Comparison of ENCODE assay signal across 1 cellular context in the genomic region with DNA sequence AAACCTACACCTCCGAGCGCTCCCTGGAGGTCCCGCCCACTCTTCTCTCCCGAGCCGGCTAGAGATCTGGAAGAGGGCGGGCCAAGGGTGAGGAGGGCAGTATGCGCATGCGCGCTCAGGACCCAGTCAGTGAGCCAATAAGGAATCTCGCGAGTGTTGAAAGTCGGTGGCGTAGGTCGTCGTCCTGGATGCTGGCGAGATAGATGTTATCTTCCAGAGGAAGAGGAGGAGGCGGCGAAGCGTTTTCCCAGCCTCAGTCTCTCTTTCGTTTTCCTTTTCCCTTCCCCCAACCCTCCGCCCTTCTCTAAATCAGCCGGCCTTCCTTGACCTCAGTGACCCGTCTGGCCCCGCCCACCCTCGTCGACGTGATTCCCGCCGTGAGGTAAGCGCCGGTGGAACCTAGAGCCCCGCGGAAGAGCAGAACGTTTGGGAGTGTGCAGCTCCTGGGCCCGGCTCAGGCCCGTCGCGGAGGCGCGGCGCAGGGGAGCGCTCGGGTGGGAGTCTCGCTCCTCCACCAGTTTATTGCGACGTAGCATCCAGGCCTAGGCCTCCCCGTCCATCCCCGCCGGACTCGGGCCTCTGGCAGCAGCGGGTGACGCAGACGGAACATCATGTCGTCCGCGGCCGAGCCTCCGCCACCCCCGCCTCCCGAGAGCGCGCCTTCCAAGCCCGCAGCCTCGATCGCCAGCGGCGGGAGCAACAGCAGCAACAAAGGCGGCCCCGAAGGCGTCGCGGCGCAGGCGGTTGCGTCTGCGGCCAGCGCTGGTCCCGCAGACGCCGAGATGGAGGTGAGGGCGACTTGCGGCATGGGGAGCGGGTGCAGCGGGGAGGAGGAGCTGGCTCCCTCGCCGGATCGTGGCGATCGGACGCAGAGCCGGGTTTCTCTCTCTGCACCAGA.
TF ChIP-seq lines count a peak whose summit lies in the region.

Gene SMARCA5, plus strand, starts transcription at position 389 of the 898 bp plus-strand sequence. Its CDS starts 223 bp downstream, at position 612.

TF ChIP-seq in HepG2, 621 proteins besides CTCF, POLR2A, EP300 and RAD21 (continued from another document):
- TF ChIP-seq, protein P1, sequence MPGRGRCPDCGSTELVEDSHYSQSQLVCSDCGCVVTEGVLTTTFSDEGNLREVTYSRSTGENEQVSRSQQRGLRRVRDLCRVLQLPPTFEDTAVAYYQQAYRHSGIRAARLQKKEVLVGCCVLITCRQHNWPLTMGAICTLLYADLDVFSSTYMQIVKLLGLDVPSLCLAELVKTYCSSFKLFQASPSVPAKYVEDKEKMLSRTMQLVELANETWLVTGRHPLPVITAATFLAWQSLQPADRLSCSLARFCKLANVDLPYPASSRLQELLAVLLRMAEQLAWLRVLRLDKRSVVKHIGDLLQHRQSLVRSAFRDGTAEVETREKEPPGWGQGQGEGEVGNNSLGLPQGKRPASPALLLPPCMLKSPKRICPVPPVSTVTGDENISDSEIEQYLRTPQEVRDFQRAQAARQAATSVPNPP (CRISPR knock-in tag; IDR thresholded peaks at IDR 0.05) = no peak
- TF ChIP-seq ZNF570 (CRISPR knock-in tag; IDR thresholded peaks at IDR 0.05; ENCODE audit: borderline replicate concordance) (no peak), HNF4A (CRISPR knock-in tag; IDR thresholded peaks at IDR 0.05) (no peak), CHD2 (IDR thresholded peaks at IDR 0.05; ENCODE audit: low read depth, low read length) (peak; percentile 97), KMT2A (CRISPR knock-in tag; IDR thresholded peaks at IDR 0.05) (peak; percentile 69), ZIK1 (CRISPR knock-in tag; IDR thresholded peaks at IDR 0.05; ENCODE audit: borderline replicate concordance, low read depth) (no peak; the same call in 1 of the 2 replicates), ZNF652 (CRISPR knock-in tag; IDR thresholded peaks at IDR 0.05; ENCODE audit: borderline replicate concordance, low read depth) (no peak), KLF6 (CRISPR knock-in tag; IDR thresholded peaks at IDR 0.05) (peak; percentile 19), NONO (IDR thresholded peaks at IDR 0.05) (no peak), NONO (CRISPR knock-in tag; conservative IDR thresholded peaks at IDR 0.05) (peak; percentile 73; the same call in 1 of the 2 replicates), ZNF317 (CRISPR knock-in tag; IDR thresholded peaks at IDR 0.05) (no peak; the same call in none of the 2 replicates), SIX4 (CRISPR knock-in tag; IDR thresholded peaks at IDR 0.05) (no peak), MATR3 (CRISPR knock-in tag; IDR thresholded peaks at IDR 0.05) (no peak), KDM3A (CRISPR knock-in tag; IDR thresholded peaks at IDR 0.05; ENCODE audit: low read depth) (peak; percentile 34; the same call in 1 of the 2 replicates), EHMT2 (IDR thresholded peaks at IDR 0.05; ENCODE audit: borderline replicate concordance, low read depth, low read length) (no peak)
- TF ChIP-seq, protein P2, sequence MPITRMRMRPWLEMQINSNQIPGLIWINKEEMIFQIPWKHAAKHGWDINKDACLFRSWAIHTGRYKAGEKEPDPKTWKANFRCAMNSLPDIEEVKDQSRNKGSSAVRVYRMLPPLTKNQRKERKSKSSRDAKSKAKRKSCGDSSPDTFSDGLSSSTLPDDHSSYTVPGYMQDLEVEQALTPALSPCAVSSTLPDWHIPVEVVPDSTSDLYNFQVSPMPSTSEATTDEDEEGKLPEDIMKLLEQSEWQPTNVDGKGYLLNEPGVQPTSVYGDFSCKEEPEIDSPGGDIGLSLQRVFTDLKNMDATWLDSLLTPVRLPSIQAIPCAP (CRISPR knock-in tag; IDR thresholded peaks at IDR 0.05; ENCODE audit: low read depth) = no peak
- TF ChIP-seq, protein P3, sequence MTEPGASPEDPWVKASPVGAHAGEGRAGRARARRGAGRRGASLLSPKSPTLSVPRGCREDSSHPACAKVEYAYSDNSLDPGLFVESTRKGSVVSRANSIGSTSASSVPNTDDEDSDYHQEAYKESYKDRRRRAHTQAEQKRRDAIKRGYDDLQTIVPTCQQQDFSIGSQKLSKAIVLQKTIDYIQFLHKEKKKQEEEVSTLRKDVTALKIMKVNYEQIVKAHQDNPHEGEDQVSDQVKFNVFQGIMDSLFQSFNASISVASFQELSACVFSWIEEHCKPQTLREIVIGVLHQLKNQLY (CRISPR knock-in tag; IDR thresholded peaks at IDR 0.05) = no peak
